In the genomic region with DNA sequence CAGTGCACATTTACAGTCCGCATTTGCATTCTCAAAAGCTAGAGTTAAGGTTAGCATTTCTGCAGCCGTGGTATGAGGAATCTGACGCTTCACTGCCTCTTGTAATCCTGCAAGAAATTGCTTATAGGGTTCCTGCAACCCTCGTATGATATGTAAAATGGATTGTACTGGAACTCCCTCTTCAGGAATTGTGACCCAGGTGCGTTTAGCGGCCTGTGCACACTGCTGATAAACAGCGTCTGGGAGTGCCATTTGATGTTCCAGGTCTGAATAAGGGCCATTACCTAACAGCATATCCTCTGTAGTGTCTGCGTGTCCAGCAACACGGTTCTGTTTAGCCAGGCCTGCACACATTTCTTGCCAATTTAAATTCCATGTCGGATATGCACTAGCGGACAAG, we compare ENCODE assay signal across 16 cellular contexts. TPM values are rescaled to one million over a fixed set of nuclear protein-coding genes. Genes with fewer than 3 reads are reported as not detected.
DNase-seq lines count a peak whose midpoint lies in the region; ATAC-seq and TF ChIP-seq lines count a peak whose summit lies in the region.
"Had no signal": no experiment of that assay in that cellular context is flagged by ENCODE, and none has a peak within 500 bp of the region (broad histone marks: within the 10 kb centered on the region; RNA-seq: fewer than 3 reads in every experiment).

No MANE protein-coding gene starts in this region.

- no peak overlapping the region for H3K27ac ChIP-seq in SK-N-SH (ENCODE audit: low read depth in 2 of 2, low read length in 1 of 2)
- H3K27ac ChIP-seq: PC-9 had no signal

- H3K36me3 ChIP-seq in SK-N-SH (replicated peaks in 1 of 2; ENCODE audit: control insufficient read depth in 1 of 2, insufficient read depth in 2 of 2, low read length in 1 of 2): no peaks in the 10 kb centered on the region

- TF ChIP-seq EP300 in SK-N-SH (IDR thresholded peaks at IDR 0.05; ENCODE audit: borderline replicate concordance in 1 of 2, low read depth in 1 of 2, low read length in 1 of 2): no peak

- H3K27me3 Mint-ChIP-seq in type B pancreatic cell: no peaks in the 10 kb centered on the region
- H3K27me3 Mint-ChIP-seq: CD4-positive, alpha-beta T cell had no signal

- H3K4me1 ChIP-seq in SK-N-SH (ENCODE audit: control insufficient read depth in 1 of 2, insufficient read depth in 2 of 2, low read depth in 1 of 2, low read length in 1 of 2): peaks cover 0 to 3% of the 10 kb centered on the region in 2 experiments; a peak in 1 of 4 replicates

- H3K79me2 ChIP-seq in SK-N-SH (ENCODE audit: insufficient read depth): no peaks in the 10 kb centered on the region

- TF ChIP-seq CTCF in SK-N-SH (IDR thresholded peaks at IDR 0.05) (no peak), type B pancreatic cell (conservative IDR thresholded peaks at IDR 0.05) (peak; percentile 14)

- peaks cover 4% of the 10 kb centered on the region for H3K4me1 Mint-ChIP-seq in type B pancreatic cell (ENCODE audit: unreplicated experiment)

- H3K4me3 Mint-ChIP-seq in type B pancreatic cell: no peak overlapping the region
- H3K4me3 Mint-ChIP-seq: CD4-positive, alpha-beta T cell; H9 had no signal

- CTCF ChIA-PET in SK-N-SH (lab: Yijun Ruan, JAX): interaction anchor here (0.8 to 1.2 kb wide), 4 partner anchors 8 to 78 kb away, joined by 3 to 8 read pairs (median 4); no protein-coding TSS in a partner anchor

- no peaks in the 10 kb centered on the region for H3K9me3 ChIP-seq in SK-N-SH

- H3K9ac ChIP-seq in SK-N-SH: no peak overlapping the region

- ATAC-seq in SK-N-SH treated with all-trans-retinoic acid at 6 μM for 48 hours (no peak), GM19467 (IDR thresholded peaks at IDR 0.05; ENCODE audit: unreplicated experiment) (no peak)

- no peaks in the 10 kb centered on the region for H3F3A ChIP-seq in SK-N-SH (replicated peaks; ENCODE audit: insufficient read depth)

- POLR2A ChIA-PET in SK-N-SH (lab: Yijun Ruan, JAX): no interaction called here

- DNase-seq in SK-N-SH: no peak
- DNase-seq in SK-N-DZ (ENCODE audit: low spot score): peak; percentile 15
- DNase-seq in kidney tubule cell (ENCODE audit: low spot score): peak; percentile 80
- no peak for DNase-seq in type B pancreatic cell (ENCODE audit: extremely low spot score, unreplicated experiment)
- no peak for DNase-seq in NCI-H146 treated with DMSO at 0.1 percent for 48 hours (lab: John Stamatoyannopoulos, UW; ENCODE audit: unreplicated experiment)
- DNase-seq in activated gamma-delta T cell treated with Interleukin-2 at 50 U/mL for 16 hours: no peak
- DNase-seq: CD4-positive, alpha-beta T cell; H9; NCI-H1417; NCI-H2029 treated with DMSO at 0.1 percent for 48 hours; NCI-H226; NCI-H69; NK-92 treated with Interleukin-12 subunit alpha and Interleukin-12 subunit beta, amount 100 ng/mL, for 24 hours; PC-9 had no signal

- H3K4me3 ChIP-seq in SK-N-SH (ENCODE audit: low read depth in 2 of 2, low read length in 1 of 2): no peak overlapping the region
- H3K4me3 ChIP-seq: PC-9 had no signal

- no peaks in the 10 kb centered on the region for H3K9me2 ChIP-seq in SK-N-SH

- H3K4me2 ChIP-seq in SK-N-SH: no peak overlapping the region
- H3K4me2 ChIP-seq: PC-9 had no signal

- H4K20me1 ChIP-seq in SK-N-SH (ENCODE audit: insufficient read depth): no peaks in the 10 kb centered on the region

- no peak overlapping the region for H2AFZ ChIP-seq in SK-N-SH (ENCODE audit: low read depth)
- H2AFZ ChIP-seq: PC-9 had no signal

- 44% methylated on average over 11 of the region's 11 CpGs for WGBS in SK-N-SH (ENCODE audit: low lambda C conversion rate)

- H3K27me3 ChIP-seq in SK-N-SH (ENCODE audit: insufficient read depth): no peaks in the 10 kb centered on the region

- no peaks in the 10 kb centered on the region for H3K36me3 Mint-ChIP-seq in type B pancreatic cell

- peaks cover 11% of the 10 kb centered on the region for H3K9me3 Mint-ChIP-seq in type B pancreatic cell

- TF ChIP-seq RAD21 in SK-N-SH (IDR thresholded peaks at IDR 0.05; ENCODE audit: low read length): peak; percentile 46

- no peak overlapping the region for H3K27ac Mint-ChIP-seq in type B pancreatic cell
- H3K27ac Mint-ChIP-seq: CD4-positive, alpha-beta T cell; H9 had no signal

TF ChIP-seq in SK-N-SH, 30 proteins besides CTCF, POLR2A, EP300 and RAD21:
- TF ChIP-seq TEAD4 (IDR thresholded peaks at IDR 0.05; ENCODE audit: borderline replicate concordance, insufficient read depth) (no peak), CHD2 (IDR thresholded peaks at IDR 0.05; ENCODE audit: low read length, partially characterized antibody) (no peak), FOSL2 (IDR thresholded peaks at IDR 0.05; ENCODE audit: borderline replicate concordance, low read depth) (no peak), ELF1 (IDR thresholded peaks at IDR 0.05) (no peak), YY1 (IDR thresholded peaks at IDR 0.05; ENCODE audit: low read depth) (no peak), SIN3A (IDR thresholded peaks at IDR 0.05; ENCODE audit: borderline replicate concordance, low read depth, low read length) (no peak), FOXJ3 (CRISPR knock-in tag; IDR thresholded peaks at IDR 0.05) (no peak), RXRA (IDR thresholded peaks at IDR 0.05; ENCODE audit: borderline replicate concordance, low read depth) (no peak), TAF1 (IDR thresholded peaks at IDR 0.05; ENCODE audit: borderline replicate concordance, low read depth, low read length) (no peak), EZH2phosphoT487 (IDR thresholded peaks at IDR 0.05; ENCODE audit: borderline replicate concordance, low read depth) (no peak), TCF12 (IDR thresholded peaks at IDR 0.05) (no peak)
- TF ChIP-seq, protein P1, sequence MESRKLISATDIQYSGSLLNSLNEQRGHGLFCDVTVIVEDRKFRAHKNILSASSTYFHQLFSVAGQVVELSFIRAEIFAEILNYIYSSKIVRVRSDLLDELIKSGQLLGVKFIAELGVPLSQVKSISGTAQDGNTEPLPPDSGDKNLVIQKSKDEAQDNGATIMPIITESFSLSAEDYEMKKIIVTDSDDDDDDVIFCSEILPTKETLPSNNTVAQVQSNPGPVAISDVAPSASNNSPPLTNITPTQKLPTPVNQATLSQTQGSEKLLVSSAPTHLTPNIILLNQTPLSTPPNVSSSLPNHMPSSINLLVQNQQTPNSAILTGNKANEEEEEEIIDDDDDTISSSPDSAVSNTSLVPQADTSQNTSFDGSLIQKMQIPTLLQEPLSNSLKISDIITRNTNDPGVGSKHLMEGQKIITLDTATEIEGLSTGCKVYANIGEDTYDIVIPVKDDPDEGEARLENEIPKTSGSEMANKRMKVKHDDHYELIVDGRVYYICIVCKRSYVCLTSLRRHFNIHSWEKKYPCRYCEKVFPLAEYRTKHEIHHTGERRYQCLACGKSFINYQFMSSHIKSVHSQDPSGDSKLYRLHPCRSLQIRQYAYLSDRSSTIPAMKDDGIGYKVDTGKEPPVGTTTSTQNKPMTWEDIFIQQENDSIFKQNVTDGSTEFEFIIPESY (IDR thresholded peaks at IDR 0.05; ENCODE audit: borderline replicate concordance, low read depth): no peak

TF ChIP-seq in SK-N-SH treated with all-trans-retinoic acid at 6 μM for 48 hours, 23 proteins besides CTCF, POLR2A, EP300 and RAD21:
- TF ChIP-seq ESRRG (CRISPR knock-in tag; IDR thresholded peaks at IDR 0.05) (no peak), TOX (CRISPR knock-in tag; IDR thresholded peaks at IDR 0.05; ENCODE audit: borderline replicate concordance) (no peak), TCF4 (CRISPR knock-in tag; IDR thresholded peaks at IDR 0.05; ENCODE audit: borderline replicate concordance) (no peak), ZC3H10 (CRISPR knock-in tag; IDR thresholded peaks at IDR 0.05) (no peak), GLIS3 (CRISPR knock-in tag; IDR thresholded peaks at IDR 0.05) (no peak), PPARA (CRISPR knock-in tag; IDR thresholded peaks at IDR 0.05; ENCODE audit: borderline replicate concordance) (no peak)

RNA-seq across cellular contexts. Expression of a gene that starts 42.5 kb away (rescaled TPM):
- 0.48 and 1.3 TPM in 2 replicates for polyA plus RNA-seq in SK-N-SH (2012; rRNA removed)
- polyA plus RNA-seq in SK-N-SH (2012; cell fraction: cytosol; rRNA removed): 0.90 and 1.8 TPM in 2 replicates
- polyA plus RNA-seq in SK-N-SH (2012; cell fraction: nucleus; rRNA removed): 0.31 and 0.35 TPM in 2 replicates
- 33.9 and 37.3 TPM in 2 replicates for polyA plus RNA-seq in SK-N-DZ (2014; cell fraction: cytosol; rRNA removed)
- polyA plus RNA-seq in SK-N-DZ (2014; cell fraction: nucleus; rRNA removed): 21.7 and 22.2 TPM in 2 replicates
- 5.2 and 34.8 TPM in 2 replicates for total RNA-seq in type B pancreatic cell (ENCODE audit: low replicate concordance)

Comparison
In these comparisons a context has a peak if more than half of its experiments do, and no peak if none do; other contexts are left out.
1. DNase-seq: peak in SK-N-DZ (single experiment) and kidney tubule cell (single experiment); none in SK-N-SH (single experiment), type B pancreatic cell (single experiment), NCI-H146 treated with DMSO at 0.1 percent for 48 hours (single experiment) and activated gamma-delta T cell treated with Interleukin-2 at 50 U/mL for 16 hours (single experiment).